12 cellular contexts compared by ENCODE assay signal in genomic region chr7:17532861-17533404, GRCh38.
DNase-seq lines count a peak whose midpoint lies in the region; ATAC-seq lines count a peak whose summit lies in the region.
"Had no signal": no experiment of that assay in that cellular context is flagged by ENCODE, and none has a peak within 500 bp of the region (broad histone marks: within the 10 kb centered on the region; RNA-seq: fewer than 3 reads in every experiment).

No MANE protein-coding gene starts in this region.

- H3K36me3 ChIP-seq in ACC112 (ENCODE audit: insufficient read depth, low read length) = no peaks in the 10 kb centered on the region
- H3K36me3 ChIP-seq in adipocyte (ENCODE audit: control insufficient read depth, insufficient read depth, low read length, severe bottlenecking) = no peaks in the 10 kb centered on the region
- H3K36me3 ChIP-seq: BLaER1 had no signal

- no peak overlapping the region for H3K4me3 ChIP-seq in ACC112 (ENCODE audit: low read depth, low read length)
- no peak overlapping the region for H3K4me3 ChIP-seq in adipocyte (ENCODE audit: low read length)
- H3K4me3 ChIP-seq: BLaER1 had no signal

- H3K9ac ChIP-seq in adipocyte (ENCODE audit: low read length) = no peak overlapping the region
- H3K9ac ChIP-seq: BLaER1 had no signal

- H3K27me3 ChIP-seq in ACC112 (ENCODE audit: insufficient read depth, low read length) (no peaks in the 10 kb centered on the region), adipocyte (replicated peaks; ENCODE audit: control insufficient read depth, insufficient read depth, low read length) (no peaks in the 10 kb centered on the region)
- H3K27me3 ChIP-seq: BLaER1 had no signal

- no peak for ATAC-seq in GM21381 (IDR thresholded peaks at IDR 0.05; ENCODE audit: unreplicated experiment)
- ATAC-seq: sciatic nerve; stimulated activated naive CD8-positive, alpha-beta T cell treated with anti-CD3 and anti-CD28 coated beads, Interleukin-15, Interleukin-2, amounts not matched to agents 100 U/mL and 50 U/mL, for 24 hours had no signal

- DNase-seq in HT1080 (ENCODE audit: low read depth) (peak; percentile 95), adipocyte (ENCODE audit: low read depth) (peak; percentile 33), iris pigment epithelial cell (ENCODE audit: low read depth) (peak; percentile 92), inferior parietal cortex (ENCODE audit: extremely low spot score) (no peak), NCI-H2081 (lab: John Stamatoyannopoulos, UW) (no peak)
- DNase-seq in stimulated activated CD4-positive, alpha-beta T cell treated with anti-CD3 and anti-CD28 coated beads, Interleukin-4, amount 100 ng/mL, for 4 hours = no peak
- DNase-seq: endodermal cell; stimulated activated naive CD8-positive, alpha-beta T cell treated with anti-CD3 and anti-CD28 coated beads, Interleukin-15, Interleukin-2, amounts not matched to agents 100 U/mL and 50 U/mL, for 24 hours had no signal

- peak overlapping the region; percentile 91 for H3K27ac ChIP-seq in ACC112 (ENCODE audit: low read depth, low read length)
- H3K27ac ChIP-seq: BLaER1 had no signal

- no peaks in the 10 kb centered on the region for H3K79me2 ChIP-seq in ACC112 (ENCODE audit: control insufficient read depth, insufficient read depth, low read length, unreplicated experiment)

- peak overlapping the region; percentile 69 for H2AFZ ChIP-seq in ACC112 (ENCODE audit: low read length, unreplicated experiment)

- H3K4me1 ChIP-seq in ACC112 (ENCODE audit: control insufficient read depth, insufficient read depth, low read length, unreplicated experiment) = peaks cover 48% of the 10 kb centered on the region
- peaks cover 26% of the 10 kb centered on the region for H3K4me1 ChIP-seq in adipocyte (ENCODE audit: control insufficient read depth, insufficient read depth, low read length)
- H3K4me1 ChIP-seq: BLaER1 had no signal

- H3K9me3 ChIP-seq in adipocyte (ENCODE audit: control insufficient read depth, low read length) = no peaks in the 10 kb centered on the region
- H3K9me3 ChIP-seq: BLaER1 had no signal

Comparison
In these comparisons a context has a peak if more than half of its experiments do, and no peak if none do; other contexts are left out.
1. DNase-seq: peak in HT1080 (single experiment), adipocyte (single experiment) and iris pigment epithelial cell (single experiment); none in inferior parietal cortex (single experiment), NCI-H2081 (0 of 2) and stimulated activated CD4-positive, alpha-beta T cell treated with anti-CD3 and anti-CD28 coated beads, Interleukin-4, amount 100 ng/mL, for 4 hours (0 of 2).